24 cellular contexts compared by ENCODE assay signal in the genomic region with DNA sequence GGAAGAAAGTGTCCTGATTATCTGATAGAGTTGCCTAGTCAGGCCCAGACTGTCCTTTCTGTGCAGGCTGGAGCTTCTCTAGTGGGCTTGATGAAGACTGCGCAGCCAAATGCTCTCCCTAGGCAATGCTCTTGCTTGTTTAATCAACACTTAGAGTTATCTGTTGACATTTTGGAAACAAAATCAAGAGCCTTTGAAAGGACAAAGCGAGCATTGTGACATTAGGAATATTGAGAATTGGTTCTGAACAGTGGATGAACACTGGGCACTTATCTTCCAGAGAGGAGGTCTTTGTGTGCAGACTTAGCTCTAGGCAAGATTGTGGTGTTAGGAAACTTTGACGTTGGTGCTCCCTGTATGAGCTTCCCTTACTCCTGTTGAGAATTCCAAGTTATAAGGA.
DNase-seq lines count a peak whose midpoint lies in the region; FAIRE-seq and TF ChIP-seq lines count a peak whose summit lies in the region.
"Had no signal": no experiment of that assay in that cellular context is flagged by ENCODE, and none has a peak within 500 bp of the region (broad histone marks: within the 10 kb centered on the region; RNA-seq: fewer than 3 reads in every experiment).

No MANE protein-coding gene starts in this region.

- peaks cover 14% of the 10 kb centered on the region for H3K9me3 ChIP-seq in left ventricle myocardium inferior (replicated peaks)
- H3K9me3 ChIP-seq: HAP-1, Peyer's patch, SJSA1 had no signal

- H3K27me3 ChIP-seq in bronchial epithelial cell (ENCODE audit: control insufficient read depth, insufficient read depth, low read length) (no peaks in the 10 kb centered on the region), left ventricle myocardium inferior (ENCODE audit: low read depth) (no peaks in the 10 kb centered on the region)
- H3K27me3 ChIP-seq: BLaER1 treated with 17β-estradiol and CSF1 and Interleukin-3, amounts not matched to agents 10 nM and 100 nM; Peyer's patch; SJSA1 had no signal

- DNase-seq in NCI-H510A treated with DMSO at 0.1 percent for 48 hours (lab: John Stamatoyannopoulos, UW) (peak; percentile 69), NCI-H510A (lab: John Stamatoyannopoulos, UW) (no peak), NCI-H345 (lab: John Stamatoyannopoulos, UW) (peak; percentile 72), bronchial epithelial cell (ENCODE audit: low read depth) (no peak), pons (ENCODE audit: low spot score) (peak; percentile 55), GM12892 (ENCODE audit: insufficient read length) (no peak), left ventricle myocardium inferior (no peak)
- DNase-seq: 8988T; CD4-positive, alpha-beta memory T cell; DMS153; NCI-H1092; NCI-H1436; NCI-H1930; NCI-H2171 treated with DMSO at 0.1 percent for 48 hours; NCI-H524; NCI-H774; Peyer's patch had no signal

- intact Hi-C loops in left ventricle myocardium inferior (cut with micrococcal nuclease) = no loop called here

- no peak for TF ChIP-seq POLR2A in GM12892 (IDR thresholded peaks at IDR 0.05; ENCODE audit: low read depth, low read length)

- FAIRE-seq in bronchial epithelial cell (lab: Jason Lieb, UNC) = peak; percentile 62
- no peak for FAIRE-seq in GM12892 (lab: Jason Lieb, UNC)
- FAIRE-seq: GM12891, GM18507, K562 had no signal

- H3K4me3 ChIP-seq in bronchial epithelial cell (ENCODE audit: low read depth, low read length) (no peak overlapping the region), left ventricle myocardium inferior (no peak overlapping the region)
- H3K4me3 ChIP-seq: BLaER1 treated with 17β-estradiol and CSF1 and Interleukin-3, amounts not matched to agents 10 nM and 100 nM; GM23338; HAP-1; K562; Peyer's patch; SJSA1 had no signal

- no peak overlapping the region for H3K27ac ChIP-seq in left ventricle myocardium inferior (replicated peaks)
- H3K27ac ChIP-seq: BLaER1 treated with 17β-estradiol and CSF1 and Interleukin-3, amounts not matched to agents 10 nM and 100 nM; Peyer's patch; SJSA1 had no signal

- no peaks in the 10 kb centered on the region for H3K4me1 ChIP-seq in left ventricle myocardium inferior
- H3K4me1 ChIP-seq: HAP-1, Peyer's patch had no signal

- H3K36me3 ChIP-seq in bronchial epithelial cell (ENCODE audit: control insufficient read depth, insufficient read depth, low read length) = no peaks in the 10 kb centered on the region
- no peaks in the 10 kb centered on the region for H3K36me3 ChIP-seq in left ventricle myocardium inferior
- H3K36me3 ChIP-seq: HAP-1, Peyer's patch, SJSA1 had no signal

- no peak for TF ChIP-seq CTCF in bronchial epithelial cell (IDR thresholded peaks at IDR 0.05; ENCODE audit: insufficient read depth, low read length, severe bottlenecking)
- no peak for TF ChIP-seq CTCF in left ventricle myocardium inferior (IDR thresholded peaks at IDR 0.05; ENCODE audit: borderline replicate concordance)

Comparison
In these comparisons a context has a peak if more than half of its experiments do, and no peak if none do; other contexts are left out.
1. DNase-seq: peak in NCI-H510A treated with DMSO at 0.1 percent for 48 hours (single experiment), NCI-H345 (single experiment) and pons (single experiment); none in NCI-H510A (single experiment), bronchial epithelial cell (single experiment), GM12892 (single experiment) and left ventricle myocardium inferior (single experiment).